In the genomic region with DNA sequence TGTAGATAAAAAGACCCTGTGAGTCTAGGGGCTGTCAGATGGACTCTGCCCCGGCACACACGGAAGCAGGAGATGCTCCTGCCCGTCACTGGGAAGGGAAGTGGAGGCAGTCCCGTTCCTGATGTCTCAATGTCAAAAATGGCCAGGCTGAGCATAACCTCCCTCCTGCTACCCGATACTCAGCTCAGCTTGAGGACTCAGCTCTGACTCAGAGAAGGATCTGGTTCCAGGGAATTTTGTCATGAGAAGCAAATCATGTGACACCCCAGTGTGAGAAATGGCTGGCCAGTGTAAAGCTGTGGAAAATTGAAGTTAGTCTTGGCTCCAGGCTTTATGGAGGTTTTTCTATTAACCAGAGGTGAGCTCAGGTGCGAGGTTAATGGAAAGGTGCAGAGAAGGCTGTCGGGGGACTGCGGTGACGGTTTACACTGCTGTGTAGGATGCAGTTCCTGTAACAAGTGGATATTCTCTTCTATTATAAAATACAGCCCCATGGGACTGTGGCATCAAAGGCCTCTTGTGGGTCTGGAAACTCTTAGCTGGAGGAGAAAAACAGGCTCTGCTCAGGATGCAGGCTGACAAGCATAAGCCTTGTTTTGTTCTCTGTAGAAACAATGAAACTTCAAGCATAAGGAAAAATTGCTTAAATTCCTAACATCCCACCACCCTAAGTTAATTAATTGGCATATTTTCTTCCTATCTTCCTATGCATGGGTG, we compare ENCODE assay signal across 8 cellular contexts. TPM values are rescaled to one million over a fixed set of nuclear protein-coding genes. Genes with fewer than 3 reads are reported as not detected.
A peak's percentile ranks its signal among the peaks of the same experiment; 100 is the strongest.
DNase-seq lines count a peak whose midpoint lies in the region; ATAC-seq and TF ChIP-seq lines count a peak whose summit lies in the region.

No MANE protein-coding gene starts in this region.

- peak overlapping the region; percentile 10 to 33 for H3K27ac ChIP-seq in breast epithelium

- no peaks in the 10 kb centered on the region for H3K4me1 Mint-ChIP-seq in activated T-helper 17 cell treated with anti-CD3 and anti-CD28 coated beads, Interleukin-2, amount 50 U/mL, for 72 hours

- ATAC-seq in left colon = peak; percentile 64
- ATAC-seq in GM21447 (IDR thresholded peaks at IDR 0.05; ENCODE audit: unreplicated experiment) = no peak
- ATAC-seq in HG02884 (IDR thresholded peaks at IDR 0.05; ENCODE audit: unreplicated experiment) = no peak
- no peak for ATAC-seq in activated T-helper 17 cell treated with anti-CD3 and anti-CD28 coated beads, Interleukin-2, amount 50 U/mL, for 72 hours (replicated peaks)

- TF ChIP-seq CTCF in breast epithelium (IDR thresholded peaks at IDR 0.05) = no peak

- H3K36me3 Mint-ChIP-seq in activated T-helper 17 cell treated with anti-CD3 and anti-CD28 coated beads, Interleukin-2, amount 50 U/mL, for 72 hours (ENCODE audit: low read depth) = no peaks in the 10 kb centered on the region

- H3K36me3 ChIP-seq in breast epithelium = no peaks in the 10 kb centered on the region

- no peak overlapping the region for H3K4me3 ChIP-seq in breast epithelium

- no peaks in the 10 kb centered on the region for H3K4me1 ChIP-seq in breast epithelium

- no peak for TF ChIP-seq POLR2A in breast epithelium (IDR thresholded peaks at IDR 0.05)

- H3K27me3 ChIP-seq in breast epithelium = no peaks in the 10 kb centered on the region

- intact Hi-C loops in breast epithelium (cut with DNase I; ENCODE audit: low total_unique reads) (no loop called here), left colon (cut with DNase I, micrococcal nuclease) (no loop called here)

- no peaks in the 10 kb centered on the region for H3K9me3 ChIP-seq in breast epithelium

- H3K9me3 Mint-ChIP-seq in activated T-helper 17 cell treated with anti-CD3 and anti-CD28 coated beads, Interleukin-2, amount 50 U/mL, for 72 hours = peaks cover 4% of the 10 kb centered on the region

- peak; percentile 85 for DNase-seq in A172 (ENCODE audit: low spot score)
- DNase-seq in HT-29 (ENCODE audit: low spot score) = peak; percentile 22
- DNase-seq in breast epithelium (ENCODE audit: low spot score in 2 of 2) = peak in 1 of 2 donors; percentile 31
- DNase-seq in left colon = no peak
- DNase-seq in NK-92 (lab: John Stamatoyannopoulos, UW; ENCODE audit: unreplicated experiment) = no peak

- H3K4me3 Mint-ChIP-seq in activated T-helper 17 cell treated with anti-CD3 and anti-CD28 coated beads, Interleukin-2, amount 50 U/mL, for 72 hours = no peak overlapping the region

- peaks cover 22% of the 10 kb centered on the region for H3K27me3 Mint-ChIP-seq in activated T-helper 17 cell treated with anti-CD3 and anti-CD28 coated beads, Interleukin-2, amount 50 U/mL, for 72 hours

- no peak overlapping the region for H3K27ac Mint-ChIP-seq in activated T-helper 17 cell treated with anti-CD3 and anti-CD28 coated beads, Interleukin-2, amount 50 U/mL, for 72 hours

RNA-seq across cellular contexts. Expression of a gene that starts 24.7 kb away (rescaled TPM):
- 13.9 and 14.7 TPM in 2 replicates for total RNA-seq in A172 (2014; rRNA removed; shearing (Covaris generic))
- total RNA-seq in HT-29 (2014; rRNA removed; shearing (Covaris generic)) = 31.1 and 44.8 TPM in 2 replicates
- total RNA-seq in breast epithelium (10 to 100 TPM; 19.7 to 27.1 (median 25.9) TPM), left colon (10 to 100 TPM; 61.3 to 78.5 TPM)
- total RNA-seq in activated T-helper 17 cell treated with anti-CD3 and anti-CD28 coated beads, Interleukin-2, amount 50 U/mL, for 72 hours = 1 to 10 TPM; 2.2 to 5.3 TPM

Comparison
In these comparisons a context has a peak if more than half of its experiments do, and no peak if none do; other contexts are left out.
1. DNase-seq: peak in A172 (single experiment) and HT-29 (single experiment); none in left colon (0 of 2) and NK-92 (single experiment).